Comparison of ENCODE assay signal across 14 cellular contexts in the genomic region with DNA sequence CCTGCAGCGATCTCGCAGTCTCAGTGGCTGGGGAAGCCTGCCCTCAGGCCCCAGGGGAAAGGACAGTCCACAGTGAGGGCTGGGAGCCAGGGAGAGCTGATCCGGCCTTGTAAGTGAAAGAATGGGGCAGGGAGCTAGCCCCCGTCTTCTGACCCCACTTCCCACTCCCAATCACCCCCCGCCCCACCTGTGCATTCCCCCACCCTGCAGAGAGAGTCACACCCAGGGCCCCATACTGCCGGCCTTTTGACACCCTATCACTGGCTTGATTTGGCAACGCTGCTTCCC. TPM values are rescaled to one million over a fixed set of nuclear protein-coding genes. Genes with fewer than 3 reads are reported as not detected.
DNase-seq lines count a peak whose midpoint lies in the region; ATAC-seq, FAIRE-seq and TF ChIP-seq lines count a peak whose summit lies in the region.
"Had no signal": no experiment of that assay in that cellular context is flagged by ENCODE, and none has a peak within 500 bp of the region (broad histone marks: within the 10 kb centered on the region; RNA-seq: fewer than 3 reads in every experiment).

No MANE protein-coding gene starts in this region.

- no peak for DNase-seq in activated T-cell treated with anti-CD3 and anti-CD28 coated beads, Interleukin-2, amount 50 U/mL, for 4 hours
- DNase-seq in activated T-cell treated with anti-CD3 and anti-CD28 coated beads, Interleukin-2, amount 50 U/mL, for 1 hour = no peak
- DNase-seq in coronary artery (ENCODE audit: low spot score) (no peak), cerebellar nuclear complex (lab: John Stamatoyannopoulos, UW) (no peak), RCC 7860 (ENCODE audit: low spot score) (no peak)
- DNase-seq: cortex of kidney, NCI-H1436 treated with DMSO at 0.1 percent for 48 hours, NCI-H446 treated with DMSO at 0.1 percent for 48 hours had no signal

- no peaks in the 10 kb centered on the region for H3K9me2 ChIP-seq in OCI-LY1 (ENCODE audit: low read depth, low read length)

- TF ChIP-seq CTCF in OCI-LY1 (IDR thresholded peaks at IDR 0.05; ENCODE audit: low read length) (no peak), coronary artery (IDR thresholded peaks at IDR 0.05) (no peak)

- no peak overlapping the region for H3K4me3 ChIP-seq in OCI-LY1 (ENCODE audit: low read depth, low read length, poor library complexity, severe bottlenecking)
- H3K4me3 ChIP-seq in coronary artery = peak overlapping the region; percentile 24
- H3K4me3 ChIP-seq in skeletal muscle satellite cell (ENCODE audit: low read length) = no peak overlapping the region
- H3K4me3 ChIP-seq: tibial artery had no signal

- no peak overlapping the region for H2AFZ ChIP-seq in OCI-LY1 (ENCODE audit: low read length)

- FAIRE-seq in RCC 7860 (lab: Jason Lieb, UNC) = no peak
- FAIRE-seq: D721Med had no signal

- no peak for ATAC-seq in activated T-cell treated with anti-CD3 and anti-CD28 coated beads, Interleukin-2, amount 50 U/mL, for 4 hours
- ATAC-seq in HG03432 (IDR thresholded peaks at IDR 0.05; ENCODE audit: unreplicated experiment) = no peak

- H4K20me1 ChIP-seq in OCI-LY1 (ENCODE audit: insufficient read depth, low read length) = no peaks in the 10 kb centered on the region

- H3K27ac ChIP-seq in OCI-LY1 (ENCODE audit: low read depth, low read length, poor library complexity, severe bottlenecking) = no peak overlapping the region
- no peak overlapping the region for H3K27ac ChIP-seq in coronary artery
- H3K27ac ChIP-seq: KMS-11, tibial artery had no signal

- H3K4me1 ChIP-seq in OCI-LY1 (ENCODE audit: insufficient read depth, low read length, severe bottlenecking) (peaks cover 41% of the 10 kb centered on the region), skeletal muscle satellite cell (ENCODE audit: control insufficient read depth, insufficient read depth, low read length) (peaks cover 33% of the 10 kb centered on the region)

- no peaks in the 10 kb centered on the region for H3K27me3 Mint-ChIP-seq in activated T-cell treated with anti-CD3 and anti-CD28 coated beads, Interleukin-2, amount 50 U/mL, for 4 hours (ENCODE audit: low read depth)

- H3K36me3 Mint-ChIP-seq in activated T-cell treated with anti-CD3 and anti-CD28 coated beads, Interleukin-2, amount 50 U/mL, for 4 hours (ENCODE audit: insufficient read depth) = no peaks in the 10 kb centered on the region

- H3K9me3 Mint-ChIP-seq in activated T-cell treated with anti-CD3 and anti-CD28 coated beads, Interleukin-2, amount 50 U/mL, for 4 hours = no peaks in the 10 kb centered on the region

- no peaks in the 10 kb centered on the region for H3K27me3 ChIP-seq in OCI-LY1 (ENCODE audit: insufficient read depth, low read length)
- peaks cover 7% of the 10 kb centered on the region for H3K27me3 ChIP-seq in skeletal muscle satellite cell (ENCODE audit: control insufficient read depth, insufficient read depth, low read length)
- H3K27me3 ChIP-seq: tibial artery had no signal

- H3K36me3 ChIP-seq in OCI-LY1 (ENCODE audit: insufficient read depth, low read length) = peaks cover 37% of the 10 kb centered on the region
- H3K36me3 ChIP-seq in skeletal muscle satellite cell (ENCODE audit: insufficient read depth, low read length) = no peaks in the 10 kb centered on the region
- H3K36me3 ChIP-seq: tibial artery had no signal

- H3K4me2 ChIP-seq in OCI-LY1 (ENCODE audit: low read length) (peak overlapping the region; percentile 6; the same call in 1 of the 2 replicates), skeletal muscle satellite cell (ENCODE audit: low read length) (no peak overlapping the region)
- H3K4me2 ChIP-seq: KMS-11 had no signal

- no peaks in the 10 kb centered on the region for H3F3A ChIP-seq in OCI-LY1 (ENCODE audit: insufficient read depth, low read length)

- no peak overlapping the region for H3K9ac ChIP-seq in OCI-LY1 (ENCODE audit: low read length)
- peak overlapping the region; percentile 18 for H3K9ac ChIP-seq in skeletal muscle satellite cell (ENCODE audit: low read depth, low read length)
- H3K9ac ChIP-seq: KMS-11 had no signal

- peaks cover 30% of the 10 kb centered on the region for H3K4me1 Mint-ChIP-seq in activated T-cell treated with anti-CD3 and anti-CD28 coated beads, Interleukin-2, amount 50 U/mL, for 4 hours (ENCODE audit: low read depth)

- H3K4me3 Mint-ChIP-seq in activated T-cell treated with anti-CD3 and anti-CD28 coated beads, Interleukin-2, amount 50 U/mL, for 4 hours = peak overlapping the region; percentile 89

- no peaks in the 10 kb centered on the region for H3K79me2 ChIP-seq in OCI-LY1 (ENCODE audit: insufficient read depth, low read length)

- no peaks in the 10 kb centered on the region for H3K9me3 ChIP-seq in OCI-LY1 (ENCODE audit: low read length)
- no peaks in the 10 kb centered on the region for H3K9me3 ChIP-seq in skeletal muscle satellite cell (replicated peaks; ENCODE audit: low read length)
- H3K9me3 ChIP-seq: tibial artery had no signal

RNA-seq across cellular contexts. Expression of gene ARHGAP4, which starts 3.8 kb away (rescaled TPM):
- total RNA-seq in activated T-cell treated with anti-CD3 and anti-CD28 coated beads, Interleukin-2, amount 50 U/mL, for 4 hours = 100 to 1,000 TPM in 2 of 3 donors, 10 to 100 TPM in 1; 96.7 to 128 (median 108) TPM
- total RNA-seq in skeletal muscle satellite cell (2012; rRNA removed) = 0.76 and 1.3 TPM in 2 replicates

RNA-seq across cellular contexts. Expression of gene NAA10, which starts 12.6 kb away (rescaled TPM):
- 100 to 1,000 TPM; 190 to 224 (median 221) TPM for total RNA-seq in activated T-cell treated with anti-CD3 and anti-CD28 coated beads, Interleukin-2, amount 50 U/mL, for 4 hours
- total RNA-seq in skeletal muscle satellite cell (2012; rRNA removed) = 102 and 164 TPM in 2 replicates

RNA-seq across cellular contexts. Expression of gene AVPR2, which starts 17.8 kb away (rescaled TPM):
- total RNA-seq in activated T-cell treated with anti-CD3 and anti-CD28 coated beads, Interleukin-2, amount 50 U/mL, for 4 hours = not detected
- 0.22 TPM in 1 of 2 replicates, not detected in the other for total RNA-seq in skeletal muscle satellite cell (2012; rRNA removed)

RNA-seq across cellular contexts. Expression of gene RENBP, which starts 22.2 kb away (rescaled TPM):
- 10 to 100 TPM in 1 of 3 donors, 1 to 10 TPM in 2; 6.9 to 10.4 (median 8.6) TPM for total RNA-seq in activated T-cell treated with anti-CD3 and anti-CD28 coated beads, Interleukin-2, amount 50 U/mL, for 4 hours
- 2.4 and 11.2 TPM in 2 replicates for total RNA-seq in skeletal muscle satellite cell (2012; rRNA removed)

RNA-seq across cellular contexts. Expression of gene L1CAM, which starts 36.3 kb away (rescaled TPM):
- under 1 TPM; 0.14 to 0.46 (median 0.34) TPM for total RNA-seq in activated T-cell treated with anti-CD3 and anti-CD28 coated beads, Interleukin-2, amount 50 U/mL, for 4 hours
- total RNA-seq in skeletal muscle satellite cell (2012; rRNA removed) = 0.51 and 1.5 TPM in 2 replicates
